In the genomic region with DNA sequence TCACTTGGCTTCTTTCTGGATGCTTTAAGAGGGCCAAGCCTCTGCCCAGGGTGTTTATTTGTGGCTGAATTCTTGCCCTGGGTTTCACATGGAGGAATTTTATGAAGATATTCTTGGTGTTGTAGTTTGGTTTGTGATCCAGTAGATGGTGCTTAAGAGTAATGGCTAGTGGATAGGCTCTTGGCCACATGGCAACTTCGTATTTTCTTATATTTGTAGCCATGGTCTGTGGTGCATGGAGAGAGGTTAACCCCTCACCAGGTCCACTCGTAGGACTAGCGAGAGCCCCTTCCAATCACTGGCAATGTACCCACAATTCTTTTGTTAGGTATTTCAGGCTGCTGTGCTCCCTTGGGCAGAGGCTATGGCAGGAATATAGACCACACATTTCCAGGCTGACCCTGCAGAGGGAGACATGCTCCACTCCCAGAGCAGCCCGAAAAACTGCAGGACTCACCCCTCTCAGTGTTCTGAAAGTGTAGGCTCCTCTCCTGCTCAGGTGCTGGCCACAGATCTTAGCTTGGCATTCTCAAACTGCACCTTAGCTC, we compare ENCODE assay signal across 9 cellular contexts.
A peak's percentile ranks its signal among the peaks of the same experiment; 100 is the strongest.
DNase-seq lines count a peak whose midpoint lies in the region; ATAC-seq and TF ChIP-seq lines count a peak whose summit lies in the region.
"Had no signal": no experiment of that assay in that cellular context is flagged by ENCODE, and none has a peak within 500 bp of the region (broad histone marks: within the 10 kb centered on the region; RNA-seq: fewer than 3 reads in every experiment).

No MANE protein-coding gene starts in this region.

- H3K36me3 Mint-ChIP-seq in progenitor cell of endocrine pancreas (ENCODE audit: insufficient read depth) (peaks cover 5% of the 10 kb centered on the region), Calu3 (ENCODE audit: insufficient read depth, unreplicated experiment) (no peaks in the 10 kb centered on the region)
- H3K36me3 Mint-ChIP-seq in stimulated activated effector memory CD8-positive, alpha-beta T cell treated with anti-CD3 and anti-CD28 coated beads, Interleukin-12 subunit alpha, Interleukin-12 subunit beta, amount 100 ng/mL, for 72 hours = no peaks in the 10 kb centered on the region

- H3K9me3 Mint-ChIP-seq in progenitor cell of endocrine pancreas (ENCODE audit: low read depth) (peaks cover 29% of the 10 kb centered on the region), Calu3 (ENCODE audit: low read depth, unreplicated experiment) (peaks cover 21% of the 10 kb centered on the region)
- peaks cover 7% of the 10 kb centered on the region for H3K9me3 Mint-ChIP-seq in stimulated activated effector memory CD8-positive, alpha-beta T cell treated with anti-CD3 and anti-CD28 coated beads, Interleukin-12 subunit alpha, Interleukin-12 subunit beta, amount 100 ng/mL, for 72 hours

- in situ Hi-C loops in GM13976 (cut with MboI; ENCODE audit: low sequenced_read_pairs, unreplicated experiment) = no loop called here

- TF ChIP-seq POLR2A in NB4 (IDR thresholded peaks at IDR 0.05; ENCODE audit: extremely low read depth, insufficient read length) = no peak

- no peak overlapping the region for H3K4me3 Mint-ChIP-seq in progenitor cell of endocrine pancreas (ENCODE audit: low read depth)
- H3K4me3 Mint-ChIP-seq in Calu3 (ENCODE audit: low read depth, unreplicated experiment) = no peak overlapping the region
- no peak overlapping the region for H3K4me3 Mint-ChIP-seq in stimulated activated effector memory CD8-positive, alpha-beta T cell treated with anti-CD3 and anti-CD28 coated beads, Interleukin-12 subunit alpha, Interleukin-12 subunit beta, amount 100 ng/mL, for 72 hours

- no peaks in the 10 kb centered on the region for H3K27me3 Mint-ChIP-seq in progenitor cell of endocrine pancreas
- no peaks in the 10 kb centered on the region for H3K27me3 Mint-ChIP-seq in Calu3 (ENCODE audit: unreplicated experiment)

- peak; percentile 5 for DNase-seq in GM13976 (ENCODE audit: low spot score)
- DNase-seq in NB4 (ENCODE audit: low read depth) = peak; percentile 2
- peak; percentile 49 to 62 for DNase-seq in cardiac fibroblast (ENCODE audit: low read depth in 2 of 2)
- no peak for DNase-seq in progenitor cell of endocrine pancreas (ENCODE audit: low spot score, unreplicated experiment)
- DNase-seq in activated CD4-positive, alpha-beta T cell treated with anti-CD3 and anti-CD28 coated beads for 48 hours = no peak
- DNase-seq in Calu3 = no peak
- no peak for DNase-seq in stimulated activated effector memory CD8-positive, alpha-beta T cell treated with anti-CD3 and anti-CD28 coated beads, Interleukin-12 subunit alpha, Interleukin-12 subunit beta, amount 100 ng/mL, for 72 hours (ENCODE audit: low spot score in 2 of 2)
- DNase-seq: activated T-cell treated with anti-CD3 and anti-CD28 coated beads for 4 hours had no signal

- no peaks in the 10 kb centered on the region for H3K4me1 Mint-ChIP-seq in progenitor cell of endocrine pancreas (ENCODE audit: low read depth)
- H3K4me1 Mint-ChIP-seq in Calu3 (ENCODE audit: low read depth, unreplicated experiment) = no peaks in the 10 kb centered on the region
- no peaks in the 10 kb centered on the region for H3K4me1 Mint-ChIP-seq in stimulated activated effector memory CD8-positive, alpha-beta T cell treated with anti-CD3 and anti-CD28 coated beads, Interleukin-12 subunit alpha, Interleukin-12 subunit beta, amount 100 ng/mL, for 72 hours

- ATAC-seq in HG02571 (IDR thresholded peaks at IDR 0.05; ENCODE audit: unreplicated experiment) = no peak
- no peak for ATAC-seq in stimulated activated effector memory CD8-positive, alpha-beta T cell treated with anti-CD3 and anti-CD28 coated beads, Interleukin-12 subunit alpha, Interleukin-12 subunit beta, amount 100 ng/mL, for 72 hours

- intact Hi-C loops in Calu3 (cut with micrococcal nuclease; ENCODE audit: unreplicated experiment) = no loop called here

- CTCF ChIA-PET in Calu3 (lab: Charles Lee) = no interaction called here

- no TSS peak for BruUV-seq in Calu3 (replicated peaks; lab: Mats Ljungman, UMichigan)

- TF ChIP-seq CTCF in GM13976 (IDR thresholded peaks at IDR 0.05; ENCODE audit: borderline replicate concordance, control extremely low read depth, extremely low read depth, insufficient read depth, missing control alignments) (peak; percentile 5), NB4 (IDR thresholded peaks at IDR 0.05; ENCODE audit: low read depth, low read length) (no peak), cardiac fibroblast (IDR thresholded peaks at IDR 0.05; ENCODE audit: low read depth, low read length) (peak; percentile 19), progenitor cell of endocrine pancreas (IDR thresholded peaks at IDR 0.05; ENCODE audit: unreplicated experiment) (peak; percentile 31), Calu3 (IDR thresholded peaks at IDR 0.05; ENCODE audit: unreplicated experiment) (no peak)

- H3K27ac Mint-ChIP-seq in progenitor cell of endocrine pancreas (no peak overlapping the region), Calu3 (ENCODE audit: unreplicated experiment) (no peak overlapping the region)
- no peak overlapping the region for H3K27ac Mint-ChIP-seq in stimulated activated effector memory CD8-positive, alpha-beta T cell treated with anti-CD3 and anti-CD28 coated beads, Interleukin-12 subunit alpha, Interleukin-12 subunit beta, amount 100 ng/mL, for 72 hours

- no peak overlapping the region for H3K4me3 ChIP-seq in NB4 (ENCODE audit: low read depth, low read length)
- no peak overlapping the region for H3K4me3 ChIP-seq in cardiac fibroblast (replicated peaks in 1 of 2; ENCODE audit: low read depth in 2 of 2, low read length in 2 of 2)

Comparison
In these comparisons a context has a peak if more than half of its experiments do, and no peak if none do; other contexts are left out.
1. DNase-seq: peak in GM13976 (single experiment), NB4 (single experiment) and cardiac fibroblast (2 of 2); none in progenitor cell of endocrine pancreas (single experiment), activated CD4-positive, alpha-beta T cell treated with anti-CD3 and anti-CD28 coated beads for 48 hours (single experiment), Calu3 (single experiment) and stimulated activated effector memory CD8-positive, alpha-beta T cell treated with anti-CD3 and anti-CD28 coated beads, Interleukin-12 subunit alpha, Interleukin-12 subunit beta, amount 100 ng/mL, for 72 hours (0 of 2).
2. CTCF ChIP-seq: peak in GM13976 (single experiment), cardiac fibroblast (single experiment) and progenitor cell of endocrine pancreas (single experiment); none in NB4 (single experiment) and Calu3 (single experiment).